Comparison of ENCODE assay signal across 11 cellular contexts in the genomic region with DNA sequence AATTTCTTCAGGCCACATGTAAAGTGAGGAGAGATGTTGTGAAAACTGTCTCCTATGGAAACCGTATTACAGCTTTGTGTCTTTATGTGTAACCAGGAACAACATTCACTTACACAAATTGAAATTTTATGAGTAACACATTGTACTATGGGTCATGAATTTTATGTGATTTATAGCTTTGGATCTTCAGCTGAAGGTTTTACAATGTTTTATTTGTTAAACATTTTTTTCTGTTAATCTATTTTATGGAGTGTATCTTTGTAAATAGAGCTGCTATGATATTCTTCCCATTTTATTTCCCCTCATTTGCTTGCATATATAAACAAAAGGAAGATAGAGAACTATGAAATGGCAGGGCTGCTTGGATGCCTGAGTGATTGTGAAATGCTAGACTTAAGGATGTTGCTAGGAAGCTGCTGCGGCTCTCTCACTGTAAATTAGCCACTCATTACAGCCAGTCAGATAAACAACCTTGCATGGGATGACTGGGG.
A peak's percentile ranks its signal among the peaks of the same experiment; 100 is the strongest.
DNase-seq lines count a peak whose midpoint lies in the region; TF ChIP-seq lines count a peak whose summit lies in the region.
"Had no signal": no experiment of that assay in that cellular context is flagged by ENCODE, and none has a peak within 500 bp of the region (broad histone marks: within the 10 kb centered on the region; RNA-seq: fewer than 3 reads in every experiment).

No MANE protein-coding gene starts in this region.

- no peaks in the 10 kb centered on the region for H3K9me3 ChIP-seq in colonic mucosa

- H3K27me3 ChIP-seq in colonic mucosa, result no peaks in the 10 kb centered on the region

- intact Hi-C loops in colonic mucosa (cut with DNase I), result no loop called here

- TF ChIP-seq CTCF in colonic mucosa (IDR thresholded peaks at IDR 0.05), result no peak

- DNase-seq in NCI-H345 (lab: John Stamatoyannopoulos, UW) (peak; percentile 4), NCI-H345 treated with DMSO at 0.1 percent for 48 hours (lab: John Stamatoyannopoulos, UW; ENCODE audit: unreplicated experiment) (no peak), NCI-H69 (lab: John Stamatoyannopoulos, UW) (peak; percentile 81), fibroblast of gingiva (ENCODE audit: low read depth) (peak; percentile 4), stromal cell of bone marrow (ENCODE audit: low read depth) (peak; percentile 11), T-helper 2 cell (no peak), colonic mucosa (no peak)
- DNase-seq in activated T-cell treated with anti-CD3 and anti-CD28 coated beads, Interleukin-2, amount 50 U/mL, for 48 hours, result no peak
- DNase-seq: ACHN; activated naive CD4-positive, alpha-beta T cell treated with anti-CD3 and anti-CD28 coated beads for 36 hours had no signal

- no peaks in the 10 kb centered on the region for H3K4me1 ChIP-seq in colonic mucosa

- no peak overlapping the region for H3K4me3 ChIP-seq in colonic mucosa
- H3K4me3 ChIP-seq: skin epidermis had no signal

- no peaks in the 10 kb centered on the region for H3K36me3 ChIP-seq in colonic mucosa

- H3K9ac ChIP-seq in colonic mucosa (ENCODE audit: low read depth in 2 of 2, low read length in 2 of 2), result no peak overlapping the region

- no peak overlapping the region for H3K27ac ChIP-seq in colonic mucosa
- H3K27ac ChIP-seq: skin epidermis had no signal

Comparison
In these comparisons a context has a peak if more than half of its experiments do, and no peak if none do; other contexts are left out.
1. DNase-seq: peak in NCI-H345 (single experiment), NCI-H69 (single experiment), fibroblast of gingiva (single experiment) and stromal cell of bone marrow (single experiment); none in NCI-H345 treated with DMSO at 0.1 percent for 48 hours (single experiment), T-helper 2 cell (0 of 5), colonic mucosa (single experiment) and activated T-cell treated with anti-CD3 and anti-CD28 coated beads, Interleukin-2, amount 50 U/mL, for 48 hours (0 of 2).